18 cellular contexts compared by ENCODE assay signal in the genomic region with DNA sequence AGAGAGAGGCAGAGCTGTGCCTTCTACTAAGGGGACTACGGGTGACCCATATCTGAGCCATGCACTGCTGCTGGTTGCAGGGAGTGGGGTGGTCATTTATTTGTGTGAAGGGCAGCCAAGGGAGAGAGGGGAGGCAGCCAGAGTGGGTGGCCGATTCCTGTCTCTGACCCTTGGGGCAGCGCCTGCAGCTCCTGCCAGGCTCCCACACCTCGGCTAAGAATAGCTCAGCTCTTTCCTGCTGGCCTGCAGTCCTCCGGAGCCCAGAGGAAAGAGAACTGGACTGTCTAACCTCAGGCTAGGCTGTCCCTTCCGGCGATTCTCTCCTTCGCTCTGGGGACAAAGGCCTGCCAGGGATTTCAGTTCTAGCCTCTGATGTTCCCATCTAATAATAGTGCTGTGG. TPM values are rescaled to one million over a fixed set of nuclear protein-coding genes. Genes with fewer than 3 reads are reported as not detected.
DNase-seq lines count a peak whose midpoint lies in the region; ATAC-seq and TF ChIP-seq lines count a peak whose summit lies in the region.
"Had no signal": no experiment of that assay in that cellular context is flagged by ENCODE, and none has a peak within 500 bp of the region (broad histone marks: within the 10 kb centered on the region; RNA-seq: fewer than 3 reads in every experiment).

No MANE protein-coding gene starts in this region.

- DNase-seq in WERI-Rb-1 = peak; percentile 66
- no peak for DNase-seq in fibroblast of lung (ENCODE audit: low read depth in 2 of 2)
- no peak for DNase-seq in spleen
- DNase-seq in NCI-H526 (lab: John Stamatoyannopoulos, UW) = no peak
- DNase-seq: activated CD8-positive, alpha-beta T cell treated with anti-CD3 and anti-CD28 coated beads for 36 hours; activated T-cell treated with anti-CD3 and anti-CD28 coated beads, Interleukin-2, amount 50 U/mL, for 72 hours; MV-4-11; naive thymus-derived CD4-positive, alpha-beta T cell; NCI-H2081; stimulated activated CD4-positive, alpha-beta T cell treated with anti-CD3 and anti-CD28 coated beads, Interleukin-4, amount 100 ng/mL, for 1 hour; stimulated activated CD8-positive, alpha-beta memory T cell treated with anti-CD3 and anti-CD28 coated beads, Interleukin-4, amount 100 ng/mL, for 48 hours had no signal

- H3K27me3 ChIP-seq in WERI-Rb-1 (ENCODE audit: insufficient read depth, low read depth, severe bottlenecking) (no peaks in the 10 kb centered on the region), fibroblast of lung (ENCODE audit: control insufficient read depth, insufficient read depth, low read length) (peaks cover 2% of the 10 kb centered on the region), liver (ENCODE audit: control insufficient read depth in 4 of 4, insufficient read depth in 4 of 4, low read length in 3 of 4) (no peaks in the 10 kb centered on the region), spleen (replicated peaks in 1 of 7) (peaks cover 0 to 26% (median 0%) of the 10 kb centered on the region in 7 donors)
- H3K27me3 ChIP-seq: hepatocyte had no signal

- intact Hi-C loops in spleen (cut with DNase I; ENCODE audit: low total_unique reads) = no loop called here

- peak in 1 of 2 donors; percentile 14 for TF ChIP-seq RAD21 in liver (IDR thresholded peaks at IDR 0.05)

- H3K36me3 ChIP-seq in WERI-Rb-1 (no peaks in the 10 kb centered on the region), fibroblast of lung (ENCODE audit: control insufficient read depth, insufficient read depth, low read length) (no peaks in the 10 kb centered on the region), liver (ENCODE audit: control insufficient read depth in 4 of 4, insufficient read depth in 3 of 4, low read depth in 1 of 4, low read length in 3 of 4) (peaks cover 0 to 1% (median 0%) of the 10 kb centered on the region in 4 donors), spleen (no peaks in the 10 kb centered on the region)

- H3K4me3 ChIP-seq in WERI-Rb-1 (ENCODE audit: low read depth, low read length) (no peak overlapping the region), fibroblast of lung (replicated peaks in 1 of 4; ENCODE audit: control extremely low read depth in 1 of 4, insufficient read depth in 1 of 4, low read depth in 3 of 4, low read length in 4 of 4) (no peak overlapping the region), liver (ENCODE audit: low read depth in 1 of 3, low read length in 3 of 3) (no peak overlapping the region), spleen (no peak overlapping the region)
- H3K4me3 ChIP-seq: hepatocyte had no signal

- TF ChIP-seq POLR2A in spleen (IDR thresholded peaks at IDR 0.05) = no peak

- WGBS in liver = 73% methylated on average over 8 of the region's 8 CpGs
- WGBS in spleen, 5 donors = 38 to 66% (median 50%) methylated on average over 8 of the region's 8 CpGs

- peak overlapping the region; percentile 44 for H2AFZ ChIP-seq in fibroblast of lung (ENCODE audit: low read length)
- H2AFZ ChIP-seq: hepatocyte had no signal

- H3K9me3 ChIP-seq in WERI-Rb-1 (ENCODE audit: severe bottlenecking) (no peaks in the 10 kb centered on the region), fibroblast of lung (ENCODE audit: control insufficient read depth, insufficient read depth, low read depth, low read length) (no peaks in the 10 kb centered on the region), liver (ENCODE audit: control insufficient read depth in 4 of 4, low read length in 3 of 4) (no peaks in the 10 kb centered on the region), spleen (no peaks in the 10 kb centered on the region)

- H3K79me2 ChIP-seq in fibroblast of lung (ENCODE audit: control insufficient read depth, insufficient read depth, low read length) = no peaks in the 10 kb centered on the region
- H3K79me2 ChIP-seq: hepatocyte had no signal

- H3K27ac ChIP-seq in WERI-Rb-1 = peak overlapping the region; percentile 91
- H3K27ac ChIP-seq in fibroblast of lung (ENCODE audit: insufficient read depth, low read length) = no peak overlapping the region
- H3K27ac ChIP-seq in liver (ENCODE audit: low read depth in 1 of 2, low read length in 2 of 2) = no peak overlapping the region
- H3K27ac ChIP-seq in spleen = peak overlapping the region in 6 of 8 donors; percentile 52 to 73 (median 62)
- H3K27ac ChIP-seq: hepatocyte had no signal

- TF ChIP-seq CTCF in WERI-Rb-1 (IDR thresholded peaks at IDR 0.05; ENCODE audit: low read depth, low read length) = no peak
- TF ChIP-seq CTCF in fibroblast of lung (conservative IDR thresholded peaks at IDR 0.05 in 1 of 2, IDR thresholded peaks at IDR 0.05 in 1 of 2; ENCODE audit: low read depth in 1 of 2, low read length in 2 of 2) = no peak
- TF ChIP-seq CTCF in liver (IDR thresholded peaks at IDR 0.05; ENCODE audit: low read depth, low read length, missing input control) = no peak
- no peak for TF ChIP-seq CTCF in spleen (IDR thresholded peaks at IDR 0.05 in 8 of 11, conservative IDR thresholded peaks at IDR 0.05 in 3 of 11)

- H3K9ac ChIP-seq in fibroblast of lung (ENCODE audit: insufficient read depth, low read length) (no peak overlapping the region), liver (ENCODE audit: low read depth in 1 of 2, low read length in 2 of 2) (no peak overlapping the region)

- H3K4me1 ChIP-seq in fibroblast of lung (ENCODE audit: control insufficient read depth, extremely low read depth, insufficient read depth, low read length) = no peaks in the 10 kb centered on the region
- H3K4me1 ChIP-seq in liver (ENCODE audit: control insufficient read depth in 4 of 4, insufficient read depth in 4 of 4, low read length in 3 of 4) = no peaks in the 10 kb centered on the region
- H3K4me1 ChIP-seq in spleen = peaks cover 5 to 52% (median 38%) of the 10 kb centered on the region in 6 donors

- H3K4me2 ChIP-seq in fibroblast of lung (ENCODE audit: extremely low read depth, insufficient read depth, low read length) = no peak overlapping the region
- H3K4me2 ChIP-seq: hepatocyte had no signal

- no peak for ATAC-seq in HG03571 (IDR thresholded peaks at IDR 0.05; ENCODE audit: unreplicated experiment)
- no peak for ATAC-seq in HG03108 (IDR thresholded peaks at IDR 0.05; ENCODE audit: unreplicated experiment)
- ATAC-seq in GM19452 (IDR thresholded peaks at IDR 0.05; ENCODE audit: unreplicated experiment) = no peak
- ATAC-seq: activated CD8-positive, alpha-beta T cell treated with anti-CD3 and anti-CD28 coated beads for 36 hours; activated T-cell treated with anti-CD3 and anti-CD28 coated beads, Interleukin-2, amount 50 U/mL, for 72 hours; Panc1 had no signal

- H4K20me1 ChIP-seq in fibroblast of lung (ENCODE audit: control insufficient read depth, extremely low read depth, insufficient read depth, low read length) = no peaks in the 10 kb centered on the region

TF ChIP-seq in liver, 16 proteins besides CTCF, POLR2A, EP300 and RAD21 (continues in another document):
- TF ChIP-seq JUND (IDR thresholded peaks at IDR 0.05) (no peak), EGR1 (IDR thresholded peaks at IDR 0.05; ENCODE audit: low read depth in 2 of 2) (no peak), REST (IDR thresholded peaks at IDR 0.05) (no peak), RXRA (IDR thresholded peaks at IDR 0.05) (no peak), HNF4A (conservative IDR thresholded peaks at IDR 0.05) (no peak), SP1 (IDR thresholded peaks at IDR 0.05) (peak; percentile 16), FOXA1 (IDR thresholded peaks at IDR 0.05) (no peak), GABPA (IDR thresholded peaks at IDR 0.05 in 1 of 2, conservative IDR thresholded peaks at IDR 0.05 in 1 of 2) (no peak), YY1 (IDR thresholded peaks at IDR 0.05) (no peak), FOXA2 (IDR thresholded peaks at IDR 0.05) (no peak)
- TF ChIP-seq, protein P1, sequence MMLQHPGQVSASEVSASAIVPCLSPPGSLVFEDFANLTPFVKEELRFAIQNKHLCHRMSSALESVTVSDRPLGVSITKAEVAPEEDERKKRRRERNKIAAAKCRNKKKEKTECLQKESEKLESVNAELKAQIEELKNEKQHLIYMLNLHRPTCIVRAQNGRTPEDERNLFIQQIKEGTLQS (IDR thresholded peaks at IDR 0.05) = no peak
- TF ChIP-seq, protein P2, sequence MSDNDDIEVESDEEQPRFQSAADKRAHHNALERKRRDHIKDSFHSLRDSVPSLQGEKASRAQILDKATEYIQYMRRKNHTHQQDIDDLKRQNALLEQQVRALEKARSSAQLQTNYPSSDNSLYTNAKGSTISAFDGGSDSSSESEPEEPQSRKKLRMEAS (IDR thresholded peaks at IDR 0.05) = peak; percentile 26

RNA-seq across cellular contexts. Expression of gene CD34, which starts 11.6 kb away (rescaled TPM):
- total RNA-seq in fibroblast of lung (under 0.01 and 0.26 TPM in 2 replicates), liver (1 to 10 TPM; 1.5 TPM), spleen (10 to 100 TPM; 12.6 to 31.5 (median 22.0) TPM)
- polyA plus RNA-seq in fibroblast of lung (0.51 and 0.72 TPM in 2 replicates), liver (1 to 10 TPM; 2.0 to 4.0 TPM), spleen (10 to 100 TPM in 1 of 3 donors, 1 to 10 TPM in 2; 5.1 to 17.7 (median 6.7) TPM)
- 0.33 and 0.53 TPM in 2 replicates for polyA plus RNA-seq in fibroblast of lung (2012)
- polyA minus RNA-seq in fibroblast of lung (ENCODE audit: low replicate concordance) = 0.33 TPM in 1 of 2 replicates, not detected in the other
- total RNA-seq: epithelial cell of proximal tubule had no signal
- polyA plus RNA-seq: naive thymus-derived CD4-positive, alpha-beta T cell had no signal

Comparison
In these comparisons a context has a peak if more than half of its experiments do, and no peak if none do; other contexts are left out.
1. H3K27ac ChIP-seq: peak in WERI-Rb-1 (single experiment) and spleen (6 of 8); none in fibroblast of lung (single experiment) and liver (0 of 2).
2. RNA of gene CD34, which starts 11.6 kb away (total RNA-seq): 12.6 to 31.5 TPM in spleen; 1.5 TPM in liver and under 0.01 to 0.26 TPM in fibroblast of lung; every median in the first group is over 4 times any median in the second.